In genomic region chr7:47471358-47471703, GRCh38 we compare ENCODE assay signal across 1 cellular context.
TF ChIP-seq lines count a peak whose summit lies in the region.

No MANE protein-coding gene starts in this region.

TF ChIP-seq in HCT116, 20 proteins besides CTCF, POLR2A, EP300 and RAD21 (continued from another document):
- no peak for TF ChIP-seq ZNF274 (IDR thresholded peaks at IDR 0.05; ENCODE audit: low read depth, low read length)
- no peak for TF ChIP-seq SIN3A (IDR thresholded peaks at IDR 0.05; ENCODE audit: low read depth)
- TF ChIP-seq ELF1 (IDR thresholded peaks at IDR 0.05; ENCODE audit: borderline replicate concordance, low read depth) = no peak
- TF ChIP-seq FOSL1 (IDR thresholded peaks at IDR 0.05; ENCODE audit: low read depth) = no peak
- TF ChIP-seq MAX (IDR thresholded peaks at IDR 0.05) = no peak
- no peak for TF ChIP-seq TCF7L2 (IDR thresholded peaks at IDR 0.05; ENCODE audit: borderline replicate concordance, extremely low read depth, insufficient read depth, insufficient read length)
- no peak for TF ChIP-seq POLR2AphosphoS5 (IDR thresholded peaks at IDR 0.05; ENCODE audit: low read depth, low read length)
- TF ChIP-seq SP1 (IDR thresholded peaks at IDR 0.05; ENCODE audit: low read depth) = no peak
- no peak for TF ChIP-seq CBX3 (IDR thresholded peaks at IDR 0.05; ENCODE audit: low read depth)
